8 cellular contexts compared by ENCODE assay signal in the genomic region with DNA sequence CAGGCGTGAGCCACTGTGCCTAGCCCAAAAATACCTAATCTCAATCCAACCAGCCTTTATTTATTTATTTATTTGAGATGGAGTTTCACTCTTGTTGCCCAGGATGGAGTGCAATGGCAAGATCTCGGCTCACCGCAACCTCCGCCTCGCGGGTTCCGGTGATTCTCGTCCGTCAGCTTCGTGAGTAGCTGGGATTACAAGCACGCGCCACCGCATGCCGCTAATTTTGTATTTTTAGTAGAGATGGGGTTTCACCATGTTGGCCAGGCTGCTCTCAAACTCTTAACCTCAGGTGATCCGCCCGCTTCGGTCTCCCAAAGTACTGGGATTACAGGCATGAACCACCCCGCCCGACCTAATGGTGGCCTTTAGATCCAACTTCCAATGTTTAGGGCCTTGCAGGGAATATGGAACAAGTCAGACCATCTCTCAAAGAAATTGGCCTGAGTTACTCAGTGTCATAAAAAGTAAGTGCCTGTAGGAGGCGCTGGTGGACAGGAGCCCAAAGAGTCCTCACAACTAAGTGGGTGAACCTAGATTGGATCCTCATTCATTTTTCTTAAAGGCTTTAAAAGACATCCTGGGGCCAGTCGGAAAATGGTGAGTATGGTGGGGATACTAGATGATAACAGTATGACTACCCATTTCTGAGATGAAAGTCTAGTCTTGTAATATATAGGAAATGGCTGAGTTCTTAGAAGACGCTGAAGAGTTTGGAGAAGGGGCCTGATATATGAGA. TPM values are rescaled to one million over a fixed set of nuclear protein-coding genes. Genes with fewer than 3 reads are reported as not detected.
DNase-seq lines count a peak whose midpoint lies in the region; ATAC-seq and TF ChIP-seq lines count a peak whose summit lies in the region.

No MANE protein-coding gene starts in this region.

- H3K4me3 ChIP-seq in AG04449 (ENCODE audit: low read depth, low read length), result no peak overlapping the region

- H3K9me3 Mint-ChIP-seq in activated T-helper 17 cell treated with anti-CD3 and anti-CD28 coated beads, Interleukin-2, amount 50 U/mL, for 72 hours, result no peaks in the 10 kb centered on the region
- H3K9me3 Mint-ChIP-seq in type B pancreatic cell, result no peaks in the 10 kb centered on the region

- ATAC-seq in activated T-helper 17 cell treated with anti-CD3 and anti-CD28 coated beads, Interleukin-2, amount 50 U/mL, for 72 hours (replicated peaks), result peak; percentile 74

- TF ChIP-seq CTCF in AG04449 (IDR thresholded peaks at IDR 0.05; ENCODE audit: insufficient read depth, low read length, missing control alignments) (peak; percentile 15), type B pancreatic cell (conservative IDR thresholded peaks at IDR 0.05) (peak; percentile 68)

- DNase-seq in AG04449 (ENCODE audit: low read depth, low spot score), result no peak
- peak; percentile 42 for DNase-seq in GDM1 (lab: John Stamatoyannopoulos, UW)
- DNase-seq in NCI-H345 treated with DMSO at 0.1 percent for 48 hours (lab: John Stamatoyannopoulos, UW; ENCODE audit: unreplicated experiment), result peak; percentile 13
- DNase-seq in iPS-NIHi7 (ENCODE audit: extremely low spot score), result peak; percentile 75
- DNase-seq in type B pancreatic cell (ENCODE audit: extremely low spot score, unreplicated experiment), result no peak
- DNase-seq in epidermal melanocyte (ENCODE audit: insufficient read length, low spot score), result no peak
- DNase-seq in retina, result no peak

- CTCF ChIA-PET in AG04449 (lab: Yijun Ruan, JAX), result interaction anchor here (1.0 to 2.3 kb wide), 4 partner anchors 11 to 60 kb away, joined by 3 to 10 read pairs (median 6); no protein-coding TSS in a partner anchor

- H3K27ac Mint-ChIP-seq in activated T-helper 17 cell treated with anti-CD3 and anti-CD28 coated beads, Interleukin-2, amount 50 U/mL, for 72 hours, result peak overlapping the region; percentile 88
- H3K27ac Mint-ChIP-seq in type B pancreatic cell, result no peak overlapping the region

- H3K27me3 Mint-ChIP-seq in activated T-helper 17 cell treated with anti-CD3 and anti-CD28 coated beads, Interleukin-2, amount 50 U/mL, for 72 hours, result no peaks in the 10 kb centered on the region
- H3K27me3 Mint-ChIP-seq in type B pancreatic cell, result peaks cover 37% of the 10 kb centered on the region

- H3K4me1 Mint-ChIP-seq in activated T-helper 17 cell treated with anti-CD3 and anti-CD28 coated beads, Interleukin-2, amount 50 U/mL, for 72 hours, result peaks cover 8% of the 10 kb centered on the region
- peaks cover 9% of the 10 kb centered on the region for H3K4me1 Mint-ChIP-seq in type B pancreatic cell (ENCODE audit: unreplicated experiment)

- H3K36me3 Mint-ChIP-seq in activated T-helper 17 cell treated with anti-CD3 and anti-CD28 coated beads, Interleukin-2, amount 50 U/mL, for 72 hours (ENCODE audit: low read depth), result no peaks in the 10 kb centered on the region
- H3K36me3 Mint-ChIP-seq in type B pancreatic cell, result no peaks in the 10 kb centered on the region

- H3K4me3 Mint-ChIP-seq in activated T-helper 17 cell treated with anti-CD3 and anti-CD28 coated beads, Interleukin-2, amount 50 U/mL, for 72 hours, result peak overlapping the region; percentile 74
- H3K4me3 Mint-ChIP-seq in type B pancreatic cell, result no peak overlapping the region

- POLR2A ChIA-PET in AG04449 (lab: Yijun Ruan, JAX), result no interaction called here

RNA-seq across cellular contexts. Expression of a gene that starts 4.6 kb away (rescaled TPM):
- under 1 TPM; 0.34 to 0.45 TPM for total RNA-seq in activated T-helper 17 cell treated with anti-CD3 and anti-CD28 coated beads, Interleukin-2, amount 50 U/mL, for 72 hours
- not detected in 2 replicates for total RNA-seq in type B pancreatic cell (ENCODE audit: low replicate concordance)

RNA-seq across cellular contexts. Expression of a gene that starts 17.9 kb away (rescaled TPM):
- not detected for total RNA-seq in activated T-helper 17 cell treated with anti-CD3 and anti-CD28 coated beads, Interleukin-2, amount 50 U/mL, for 72 hours
- 15.0 and 18.2 TPM in 2 replicates for total RNA-seq in type B pancreatic cell (ENCODE audit: low replicate concordance)

RNA-seq across cellular contexts. Expression of a gene that starts 29.0 kb away (rescaled TPM):
- 1,000 to 10,000 TPM; 3,603 to 3,666 TPM for total RNA-seq in activated T-helper 17 cell treated with anti-CD3 and anti-CD28 coated beads, Interleukin-2, amount 50 U/mL, for 72 hours
- 12.7 and 44.1 TPM in 2 replicates for total RNA-seq in type B pancreatic cell (ENCODE audit: low replicate concordance)

RNA-seq across cellular contexts. Expression of a gene that starts 40.4 kb away (rescaled TPM):
- 1 to 10 TPM; 6.4 to 8.6 TPM for total RNA-seq in activated T-helper 17 cell treated with anti-CD3 and anti-CD28 coated beads, Interleukin-2, amount 50 U/mL, for 72 hours
- 11.6 and 13.3 TPM in 2 replicates for total RNA-seq in type B pancreatic cell (ENCODE audit: low replicate concordance)

RNA-seq across cellular contexts. Expression of a gene that starts 48.1 kb away (rescaled TPM):
- total RNA-seq in activated T-helper 17 cell treated with anti-CD3 and anti-CD28 coated beads, Interleukin-2, amount 50 U/mL, for 72 hours, result 1 to 10 TPM; 5.9 to 7.1 TPM
- total RNA-seq in type B pancreatic cell (ENCODE audit: low replicate concordance), result 0.14 TPM in 2 replicates

Comparison
In these comparisons a context has a peak if more than half of its experiments do, and no peak if none do; other contexts are left out.
1. DNase-seq: peak in GDM1 (single experiment), NCI-H345 treated with DMSO at 0.1 percent for 48 hours (single experiment) and iPS-NIHi7 (single experiment); none in AG04449 (single experiment), type B pancreatic cell (single experiment), epidermal melanocyte (single experiment) and retina (single experiment).
2. RNA of a gene that starts 17.9 kb away (total RNA-seq): 15.0 to 18.2 TPM in type B pancreatic cell; not detected in activated T-helper 17 cell treated with anti-CD3 and anti-CD28 coated beads, Interleukin-2, amount 50 U/mL, for 72 hours; every median in the first group is over 10 times any median in the second.
3. RNA of a gene that starts 29.0 kb away (total RNA-seq): 3,603 to 3,666 TPM in activated T-helper 17 cell treated with anti-CD3 and anti-CD28 coated beads, Interleukin-2, amount 50 U/mL, for 72 hours; 12.7 to 44.1 TPM in type B pancreatic cell; every median in the first group is over 10 times any median in the second.